27 cellular contexts compared by ENCODE assay signal in the genomic region with DNA sequence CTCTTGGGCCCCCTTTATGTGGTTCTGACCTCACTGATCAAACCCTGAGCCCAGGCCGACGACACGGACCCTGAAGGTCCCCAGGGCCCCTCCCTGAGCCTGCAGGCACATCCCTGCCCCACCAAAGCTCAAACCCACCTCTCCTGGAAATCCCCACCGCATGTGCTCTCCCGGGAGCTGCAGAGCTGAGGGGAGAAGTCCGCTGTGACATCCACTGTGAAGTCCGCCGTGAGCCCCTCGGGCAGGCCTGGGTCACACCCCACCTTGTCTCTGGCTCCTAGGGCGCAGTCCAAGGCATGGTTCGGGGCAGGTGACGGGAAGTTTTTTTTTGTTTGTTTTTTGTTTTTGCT.
"Had no signal": no experiment of that assay in that cellular context is flagged by ENCODE, and none has a peak within 500 bp of the region (broad histone marks: within the 10 kb centered on the region; RNA-seq: fewer than 3 reads in every experiment).

No MANE protein-coding gene starts in this region.

- H3K9me3 ChIP-seq: thyroid gland, upper lobe of right lung had no signal

- H3K36me3 ChIP-seq: left ventricle myocardium inferior, thyroid gland, upper lobe of right lung had no signal

- H3K27me3 Mint-ChIP-seq: activated CD4-positive, alpha-beta T cell treated with anti-CD3 and anti-CD28 coated beads, Interleukin-2, amount 10 ng/mL, durations not matched to agents 7 days and 5 days; activated CD8-positive, alpha-beta memory T cell treated with anti-CD3 and anti-CD28 coated beads, Interleukin-2, amount 10 ng/mL, durations not matched to agents 7 days and 5 days had no signal

- H3K27ac Mint-ChIP-seq: activated CD4-positive, alpha-beta T cell treated with anti-CD3 and anti-CD28 coated beads, Interleukin-2, amount 10 ng/mL, durations not matched to agents 7 days and 5 days; activated CD8-positive, alpha-beta memory T cell treated with anti-CD3 and anti-CD28 coated beads, Interleukin-2, amount 10 ng/mL, durations not matched to agents 7 days and 5 days; activated CD8-positive, alpha-beta T cell treated with anti-CD3 and anti-CD28 coated beads for 36 hours; activated naive CD4-positive, alpha-beta T cell treated with anti-CD3 and anti-CD28 coated beads, Interleukin-2, amount 50 U/mL, for 24 hours; brain; immature natural killer cell; memory B cell; nephron progenitor cell; T-cell; T-helper 2 cell treated with Interferon-gamma antibody and Interleukin-4, amounts not matched to agents 5 μg/mL and 100 μg/mL, for 36 hours had no signal

- DNase-seq: activated CD4-positive, alpha-beta T cell treated with anti-CD3 and anti-CD28 coated beads, Interleukin-2, amount 10 ng/mL, durations not matched to agents 7 days and 5 days; activated CD8-positive, alpha-beta memory T cell treated with anti-CD3 and anti-CD28 coated beads, Interleukin-2, amount 10 ng/mL, durations not matched to agents 7 days and 5 days; activated CD8-positive, alpha-beta T cell treated with anti-CD3 and anti-CD28 coated beads for 36 hours; activated T-cell treated with anti-CD3 and anti-CD28 coated beads for 4 hours; anterior cingulate cortex; caudate nucleus; dermis blood vessel endothelial cell; effector CD8-positive, alpha-beta T cell; erythroblast; foreskin fibroblast; immature natural killer cell; kidney glomerular epithelial cell; left ventricle myocardium inferior; nephron progenitor cell; nucleus accumbens; stimulated activated CD4-positive, alpha-beta T cell treated with anti-CD3 and anti-CD28 coated beads, Interleukin-4, amount 100 ng/mL, for 24 hours; stimulated activated naive CD8-positive, alpha-beta T cell treated with anti-CD3 and anti-CD28 coated beads, Interleukin-15, Interleukin-2, amounts not matched to agents 100 U/mL and 50 U/mL, for 24 hours; T-cell; thyroid gland had no signal

- H3K4me1 ChIP-seq: left ventricle myocardium inferior, parathyroid adenoma, upper lobe of right lung had no signal

- H3K4me3 ChIP-seq: left ventricle myocardium inferior, smooth muscle cell, thyroid gland, upper lobe of right lung had no signal

- H3K4me3 Mint-ChIP-seq: activated CD4-positive, alpha-beta T cell treated with anti-CD3 and anti-CD28 coated beads, Interleukin-2, amount 10 ng/mL, durations not matched to agents 7 days and 5 days; activated CD8-positive, alpha-beta memory T cell treated with anti-CD3 and anti-CD28 coated beads, Interleukin-2, amount 10 ng/mL, durations not matched to agents 7 days and 5 days; activated CD8-positive, alpha-beta T cell treated with anti-CD3 and anti-CD28 coated beads for 36 hours; activated naive CD4-positive, alpha-beta T cell treated with anti-CD3 and anti-CD28 coated beads, Interleukin-2, amount 50 U/mL, for 24 hours; brain; immature natural killer cell; memory B cell; nephron progenitor cell; T-cell; T-helper 2 cell treated with Interferon-gamma antibody and Interleukin-4, amounts not matched to agents 5 μg/mL and 100 μg/mL, for 36 hours had no signal

- H3K9me3 Mint-ChIP-seq: activated CD4-positive, alpha-beta T cell treated with anti-CD3 and anti-CD28 coated beads, Interleukin-2, amount 10 ng/mL, durations not matched to agents 7 days and 5 days; activated CD8-positive, alpha-beta T cell treated with anti-CD3 and anti-CD28 coated beads for 36 hours; activated naive CD4-positive, alpha-beta T cell treated with anti-CD3 and anti-CD28 coated beads, Interleukin-2, amount 50 U/mL, for 24 hours; immature natural killer cell; nephron progenitor cell; T-cell; T-helper 2 cell treated with Interferon-gamma antibody and Interleukin-4, amounts not matched to agents 5 μg/mL and 100 μg/mL, for 36 hours had no signal

- H3K4me1 Mint-ChIP-seq: activated CD4-positive, alpha-beta T cell treated with anti-CD3 and anti-CD28 coated beads, Interleukin-2, amount 10 ng/mL, durations not matched to agents 7 days and 5 days; activated CD8-positive, alpha-beta memory T cell treated with anti-CD3 and anti-CD28 coated beads, Interleukin-2, amount 10 ng/mL, durations not matched to agents 7 days and 5 days; activated naive CD4-positive, alpha-beta T cell treated with anti-CD3 and anti-CD28 coated beads, Interleukin-2, amount 50 U/mL, for 24 hours; immature natural killer cell; memory B cell; T-cell had no signal

- H3K36me3 Mint-ChIP-seq: activated CD8-positive, alpha-beta memory T cell treated with anti-CD3 and anti-CD28 coated beads, Interleukin-2, amount 10 ng/mL, durations not matched to agents 7 days and 5 days; activated naive CD4-positive, alpha-beta T cell treated with anti-CD3 and anti-CD28 coated beads, Interleukin-2, amount 50 U/mL, for 24 hours; brain; immature natural killer cell; memory B cell; T-cell had no signal

- H3K9ac ChIP-seq: parathyroid adenoma had no signal

- H3K27ac ChIP-seq: left ventricle myocardium inferior, parathyroid adenoma, thyroid gland, upper lobe of right lung, VCaP had no signal

- H3K27me3 ChIP-seq: thyroid gland had no signal
